ENCODE assay signal across 1 cellular context in the genomic region with DNA sequence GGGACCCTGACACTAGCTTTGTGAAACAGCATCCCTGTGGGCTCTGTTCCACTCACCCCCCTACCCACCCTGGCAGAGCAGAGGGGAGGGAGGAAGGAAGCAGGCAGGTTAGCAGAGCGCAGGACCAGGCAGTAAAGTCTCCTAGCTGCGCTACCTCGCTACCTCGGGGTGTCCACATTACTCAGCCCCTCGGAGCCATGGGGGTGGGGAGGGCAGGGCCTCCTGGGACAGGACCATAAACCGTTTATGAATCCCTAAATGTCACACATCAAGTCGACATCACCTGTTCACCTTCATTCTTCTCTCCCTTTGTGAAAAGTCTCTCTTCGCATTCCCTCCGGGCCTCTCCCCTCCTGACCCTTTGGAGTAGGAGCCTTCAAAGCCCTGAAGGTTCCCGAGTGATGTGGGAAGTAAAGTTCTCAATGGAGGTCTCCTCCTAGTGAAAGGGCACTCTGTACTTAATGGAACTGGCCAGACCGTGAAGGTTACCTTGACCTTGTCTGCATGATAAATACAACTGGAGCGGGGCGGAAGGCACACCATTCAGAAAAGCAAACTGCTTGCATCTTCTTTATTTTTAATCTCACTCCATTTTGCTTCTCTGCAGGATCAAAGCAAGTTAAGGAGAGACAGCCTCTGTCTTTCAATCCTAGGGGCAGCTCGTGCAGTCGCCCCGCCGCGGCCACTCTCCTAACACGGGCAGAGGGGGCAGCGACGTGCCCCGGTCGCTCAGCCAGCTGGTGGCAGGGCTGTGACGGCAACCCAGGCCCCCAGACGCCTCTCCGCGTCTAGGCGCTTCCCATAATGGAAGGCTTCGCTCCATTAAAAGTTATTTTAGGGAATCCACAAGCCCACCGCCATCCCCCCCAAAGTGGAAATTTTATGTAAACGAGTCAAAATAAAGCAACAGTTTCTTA.
TF ChIP-seq lines count a peak whose summit lies in the region.

No MANE protein-coding gene starts in this region.

TF ChIP-seq in H1, 55 proteins besides CTCF, POLR2A, EP300 and RAD21:
- peak; percentile 27; the same call in 1 of the 2 replicates for TF ChIP-seq SUZ12 (IDR thresholded peaks at IDR 0.05; ENCODE audit: low read length)
- no peak for TF ChIP-seq SIN3A (conservative IDR thresholded peaks at IDR 0.05 in 1 of 2, IDR thresholded peaks at IDR 0.05 in 1 of 2; ENCODE audit: low read depth in 1 of 2, low read length in 2 of 2)
